8 cellular contexts compared by ENCODE assay signal in genomic region chr15:90200534-90201139, GRCh38. TPM values are rescaled to one million over a fixed set of nuclear protein-coding genes. Genes with fewer than 3 reads are reported as not detected.
A peak's percentile ranks its signal among the peaks of the same experiment; 100 is the strongest.
DNase-seq lines count a peak whose midpoint lies in the region; ATAC-seq, FAIRE-seq and TF ChIP-seq lines count a peak whose summit lies in the region.

No MANE protein-coding gene starts in this region.

- no peaks in the 10 kb centered on the region for H3K9me3 Mint-ChIP-seq in activated naive CD8-positive, alpha-beta T cell (ENCODE audit: low read depth)
- no peaks in the 10 kb centered on the region for H3K9me3 Mint-ChIP-seq in immature natural killer cell

- H3K27ac ChIP-seq in stomach smooth muscle (ENCODE audit: low read length) = peak overlapping the region; percentile 76

- peak overlapping the region; percentile 91 for H3K4me3 Mint-ChIP-seq in activated naive CD8-positive, alpha-beta T cell
- peak overlapping the region; percentile 84 to 88 (median 87) for H3K4me3 Mint-ChIP-seq in immature natural killer cell

- no peak for FAIRE-seq in H54 (lab: Jason Lieb, UNC)

- no peaks in the 10 kb centered on the region for H3K9me3 ChIP-seq in stomach smooth muscle (ENCODE audit: control insufficient read depth in 2 of 2, low read length in 2 of 2)

- H3K27me3 Mint-ChIP-seq in activated naive CD8-positive, alpha-beta T cell = no peaks in the 10 kb centered on the region
- peaks cover 0 to 3% (median 1%) of the 10 kb centered on the region in 3 donors for H3K27me3 Mint-ChIP-seq in immature natural killer cell (ENCODE audit: low read depth in 3 of 3)

- no peak for TF ChIP-seq POLR2A in H54 (IDR thresholded peaks at IDR 0.05; ENCODE audit: low read depth, low read length)

- H3K9ac ChIP-seq in stomach smooth muscle (ENCODE audit: low read length in 2 of 2) = peak overlapping the region; percentile 29 to 85

- H3K36me3 ChIP-seq in stomach smooth muscle (ENCODE audit: control insufficient read depth in 2 of 2, insufficient read depth in 2 of 2, low read length in 2 of 2) = peaks cover 0 to 3% of the 10 kb centered on the region in 2 donors

- H3K27me3 ChIP-seq in stomach smooth muscle (ENCODE audit: control insufficient read depth in 1 of 2, insufficient read depth in 2 of 2, low read length in 2 of 2) = no peaks in the 10 kb centered on the region

- peaks cover 21% of the 10 kb centered on the region for H3K4me1 Mint-ChIP-seq in activated naive CD8-positive, alpha-beta T cell (ENCODE audit: low read depth)
- H3K4me1 Mint-ChIP-seq in immature natural killer cell = peaks cover 13 to 15% of the 10 kb centered on the region in 2 donors

- peak overlapping the region; percentile 75 to 85 for H3K4me3 ChIP-seq in stomach smooth muscle (ENCODE audit: low read length in 2 of 2)

- no peaks in the 10 kb centered on the region for H3K36me3 Mint-ChIP-seq in activated naive CD8-positive, alpha-beta T cell
- peaks cover 0 to 8% (median 0%) of the 10 kb centered on the region in 3 donors for H3K36me3 Mint-ChIP-seq in immature natural killer cell

- peak overlapping the region; percentile 82 for H3K27ac Mint-ChIP-seq in activated naive CD8-positive, alpha-beta T cell
- peak overlapping the region; percentile 35 to 88 (median 86) for H3K27ac Mint-ChIP-seq in immature natural killer cell

- peaks cover 44% of the 10 kb centered on the region for H3K4me1 ChIP-seq in stomach smooth muscle (ENCODE audit: control insufficient read depth, insufficient read depth, low read length)

- DNase-seq in ELR (ENCODE audit: low read depth) = peak; percentile 9
- DNase-seq in immature natural killer cell = no peak
- no peak for DNase-seq in iPS-NIHi7 (ENCODE audit: extremely low spot score)
- DNase-seq in H54 (ENCODE audit: insufficient read length, low spot score) = no peak
- DNase-seq in NOMO-1 treated with DMSO at 0.1 percent for 48 hours (lab: John Stamatoyannopoulos, UW; ENCODE audit: unreplicated experiment) = no peak

- ATAC-seq in HG02885 (IDR thresholded peaks at IDR 0.05; ENCODE audit: poor library complexity, unreplicated experiment) = peak; percentile 31

RNA-seq across cellular contexts. Expression of gene SEMA4B, which starts 0.5 kb away (rescaled TPM):
- 10 to 100 TPM in 2 of 3 donors, 1 to 10 TPM in 1; 3.3 to 12.1 (median 11.4) TPM for polyA plus RNA-seq in immature natural killer cell

RNA-seq across cellular contexts. Expression of gene CIB1, which starts 33.1 kb away (rescaled TPM):
- 100 to 1,000 TPM; 219 to 304 (median 265) TPM for polyA plus RNA-seq in immature natural killer cell

RNA-seq across cellular contexts. Expression of gene GDPGP1, which starts 33.4 kb away (rescaled TPM):
- 1 to 10 TPM in 2 of 3 donors, under 1 TPM in 1; 0.82 to 5.9 (median 1.4) TPM for polyA plus RNA-seq in immature natural killer cell

RNA-seq across cellular contexts. Expression of gene TTLL13, which starts 48.7 kb away (rescaled TPM):
- polyA plus RNA-seq in immature natural killer cell = 1 to 10 TPM in 1 of 3 donors, under 1 TPM in 2; 0.23 to 2.0 (median 0.24) TPM
